30 cellular contexts compared by ENCODE assay signal in genomic region chr1:13949571-13949970, GRCh38.
A peak's percentile ranks its signal among the peaks of the same experiment; 100 is the strongest.
DNase-seq lines count a peak whose midpoint lies in the region; TF ChIP-seq lines count a peak whose summit lies in the region.
"Had no signal": no experiment of that assay in that cellular context is flagged by ENCODE, and none has a peak within 500 bp of the region (broad histone marks: within the 10 kb centered on the region; RNA-seq: fewer than 3 reads in every experiment).

No MANE protein-coding gene starts in this region.

- no peaks in the 10 kb centered on the region for H3K9me2 ChIP-seq in GM23248 (ENCODE audit: insufficient read depth)

- 0 out of 2 replicates have a peak, but pooled peaks cover 6% of the 10 kb centered on the region for H3F3A ChIP-seq in GM23248 (ENCODE audit: insufficient read depth)

- H3K27me3 ChIP-seq in GM23248 (replicated peaks; ENCODE audit: insufficient read depth): no peaks in the 10 kb centered on the region
- H3K27me3 ChIP-seq in dorsolateral prefrontal cortex: no peaks in the 10 kb centered on the region
- H3K27me3 ChIP-seq in prostate gland (replicated peaks; ENCODE audit: insufficient read depth): no peaks in the 10 kb centered on the region
- no peaks in the 10 kb centered on the region for H3K27me3 ChIP-seq in testis
- H3K27me3 ChIP-seq: BE2C, pancreas, upper lobe of right lung had no signal

- no peaks in the 10 kb centered on the region for H3K27me3 Mint-ChIP-seq in activated CD4-positive, alpha-beta memory T cell treated with anti-CD3 and anti-CD28 coated beads, Interleukin-2, amount 10 ng/mL, durations not matched to agents 7 days and 5 days
- peaks cover 4 to 5% (median 5%) of the 10 kb centered on the region in 3 donors for H3K27me3 Mint-ChIP-seq in immature natural killer cell (ENCODE audit: low read depth in 3 of 3)

- no peaks in the 10 kb centered on the region for H4K20me1 ChIP-seq in GM23248 (ENCODE audit: insufficient read depth)

- no peaks in the 10 kb centered on the region for H3K36me3 Mint-ChIP-seq in activated CD4-positive, alpha-beta memory T cell treated with anti-CD3 and anti-CD28 coated beads, Interleukin-2, amount 10 ng/mL, durations not matched to agents 7 days and 5 days (ENCODE audit: low read depth)
- H3K36me3 Mint-ChIP-seq in immature natural killer cell: no peaks in the 10 kb centered on the region
- H3K36me3 Mint-ChIP-seq: CD8-positive, alpha-beta T cell had no signal

- peak overlapping the region; percentile 16; the same call in 1 of the 2 replicates for H3K27ac ChIP-seq in GM23248
- peak overlapping the region in 34 of 59 donors; percentile 0 to 76 (median 42) for H3K27ac ChIP-seq in dorsolateral prefrontal cortex
- peak overlapping the region; percentile 19 to 47 for H3K27ac ChIP-seq in prostate gland
- H3K27ac ChIP-seq in testis: peak overlapping the region; percentile 32 to 91
- H3K27ac ChIP-seq: epithelial cell of prostate, pancreas, upper lobe of right lung had no signal

- DNase-seq in GM23248 (no peak), dorsolateral prefrontal cortex (no peak), prostate gland (ENCODE audit: low spot score) (no peak), testis (no peak), SW 1271 (lab: John Stamatoyannopoulos, UW) (no peak), immature natural killer cell (no peak)
- DNase-seq in activated CD4-positive, alpha-beta memory T cell treated with anti-CD3 and anti-CD28 coated beads, Interleukin-2, amount 10 ng/mL, durations not matched to agents 7 days and 5 days: no peak
- DNase-seq: activated CD4-positive, alpha-beta T cell treated with anti-CD3 and anti-CD28 coated beads for 4 hours; activated naive CD4-positive, alpha-beta T cell treated with anti-CD3 and anti-CD28 coated beads, Interleukin-2, amount 50 U/mL, for 16 hours; amniotic stem cell; BE2C; CD8-positive, alpha-beta T cell; effector memory CD4-positive, alpha-beta T cell; GOT3; head of caudate nucleus; HFFc6; KBM-7; mucosa of descending colon; NCI-H1105; NCI-H187; NCI-H446 treated with DMSO at 0.1 percent for 48 hours; pancreas; retina; stimulated activated CD8-positive, alpha-beta memory T cell treated with anti-CD3 and anti-CD28 coated beads, Interleukin-4, amount 100 ng/mL, for 48 hours; stimulated activated naive CD8-positive, alpha-beta T cell treated with anti-CD3 and anti-CD28 coated beads, Interleukin-15, amount 100 ng/mL, for 72 hours; upper lobe of right lung had no signal

- H3K4me3 Mint-ChIP-seq in activated CD4-positive, alpha-beta memory T cell treated with anti-CD3 and anti-CD28 coated beads, Interleukin-2, amount 10 ng/mL, durations not matched to agents 7 days and 5 days: no peak overlapping the region
- H3K4me3 Mint-ChIP-seq in immature natural killer cell: no peak overlapping the region
- H3K4me3 Mint-ChIP-seq: CD8-positive, alpha-beta T cell; HFFc6; nephron; stimulated activated naive CD8-positive, alpha-beta T cell treated with anti-CD3 and anti-CD28 coated beads, Interleukin-15, amount 100 ng/mL, for 72 hours had no signal

- TF ChIP-seq CTCF in dorsolateral prefrontal cortex (IDR thresholded peaks at IDR 0.05 in 54 of 56, conservative IDR thresholded peaks at IDR 0.05 in 2 of 56; ENCODE audit: low read depth in 1 of 56, partially characterized antibody in 56 of 56) (no peak), prostate gland (IDR thresholded peaks at IDR 0.05) (no peak), testis (IDR thresholded peaks at IDR 0.05) (no peak)

- 67 to 76% methylated on average over 4 of the region's 4 CpGs for WGBS in GM23248 (ENCODE audit: low coverage in 1 of 2, low lambda C conversion rate in 2 of 2, missing lambda C conversion rate in 2 of 2), 2 experiments
- WGBS in prostate gland: 89% methylated on average over 4 of the region's 4 CpGs
- 82 to 86% methylated on average over 4 of the region's 4 CpGs for WGBS in testis, 2 donors

- POLR2A ChIA-PET in activated CD4-positive, alpha-beta memory T cell treated with anti-CD3 and anti-CD28 coated beads, Interleukin-2, amount 10 ng/mL, durations not matched to agents 7 days and 5 days (lab: Charles Lee): no interaction called here

- H3K9ac ChIP-seq in GM23248: no peak overlapping the region

- intact Hi-C loops in dorsolateral prefrontal cortex (cut with DNase I): no loop called here
- intact Hi-C loops in prostate gland (cut with DNase I): no loop called here
- intact Hi-C loops in testis (cut with DNase I; ENCODE audit: low total_unique reads): no loop called here

- H2AFZ ChIP-seq in GM23248: no peak overlapping the region

- no peaks in the 10 kb centered on the region for H3K9me3 Mint-ChIP-seq in activated CD4-positive, alpha-beta memory T cell treated with anti-CD3 and anti-CD28 coated beads, Interleukin-2, amount 10 ng/mL, durations not matched to agents 7 days and 5 days
- H3K9me3 Mint-ChIP-seq in immature natural killer cell: no peaks in the 10 kb centered on the region
- H3K9me3 Mint-ChIP-seq: activated T-helper 2 cell treated with anti-CD3 and anti-CD28 coated beads, Interferon-gamma antibody, Interleukin-2, Interleukin-4, amounts not matched to agents 10 μg/mL and 5 μg/mL and 100 μg/mL, durations not matched to agents 14 hours and 24 hours and 36 hours; CD8-positive, alpha-beta T cell; nephron; stimulated activated naive CD8-positive, alpha-beta T cell treated with anti-CD3 and anti-CD28 coated beads, Interleukin-15, amount 100 ng/mL, for 72 hours had no signal

- TF ChIP-seq POLR2A in prostate gland (IDR thresholded peaks at IDR 0.05): no peak
- no peak for TF ChIP-seq POLR2A in testis (IDR thresholded peaks at IDR 0.05)

- CTCF ChIA-PET in activated CD4-positive, alpha-beta memory T cell treated with anti-CD3 and anti-CD28 coated beads, Interleukin-2, amount 10 ng/mL, durations not matched to agents 7 days and 5 days (lab: Charles Lee): no interaction called here

- H3K27ac Mint-ChIP-seq in activated CD4-positive, alpha-beta memory T cell treated with anti-CD3 and anti-CD28 coated beads, Interleukin-2, amount 10 ng/mL, durations not matched to agents 7 days and 5 days: no peak overlapping the region
- no peak overlapping the region for H3K27ac Mint-ChIP-seq in immature natural killer cell
- H3K27ac Mint-ChIP-seq: activated T-helper 2 cell treated with anti-CD3 and anti-CD28 coated beads, Interferon-gamma antibody, Interleukin-2, Interleukin-4, amounts not matched to agents 10 μg/mL and 5 μg/mL and 100 μg/mL, durations not matched to agents 14 hours and 24 hours and 36 hours; CD8-positive, alpha-beta T cell; HFFc6; nephron had no signal

- no peak overlapping the region for H3K4me2 ChIP-seq in GM23248 (ENCODE audit: unreplicated experiment)

- no peak overlapping the region for H3K4me3 ChIP-seq in GM23248
- no peak overlapping the region for H3K4me3 ChIP-seq in dorsolateral prefrontal cortex
- H3K4me3 ChIP-seq in prostate gland: no peak overlapping the region
- H3K4me3 ChIP-seq in testis: no peak overlapping the region
- H3K4me3 ChIP-seq: lung, mucosa of descending colon, pancreas, upper lobe of right lung had no signal

- peaks cover 8% of the 10 kb centered on the region for H3K4me1 ChIP-seq in GM23248 (ENCODE audit: insufficient read depth)
- H3K4me1 ChIP-seq in prostate gland (replicated peaks): no peaks in the 10 kb centered on the region
- H3K4me1 ChIP-seq in testis: peaks cover 6% of the 10 kb centered on the region
- H3K4me1 ChIP-seq: BE2C, pancreas, upper lobe of right lung had no signal

- H3K9me3 ChIP-seq in GM23248 (ENCODE audit: low read depth): no peaks in the 10 kb centered on the region
- no peaks in the 10 kb centered on the region for H3K9me3 ChIP-seq in prostate gland
- H3K9me3 ChIP-seq in testis: no peaks in the 10 kb centered on the region
- H3K9me3 ChIP-seq: BE2C, mucosa of descending colon, pancreas, upper lobe of right lung had no signal

- no peaks in the 10 kb centered on the region for H3K36me3 ChIP-seq in GM23248 (ENCODE audit: low read depth)
- H3K36me3 ChIP-seq in prostate gland: no peaks in the 10 kb centered on the region
- H3K36me3 ChIP-seq in testis (ENCODE audit: low read depth, missing control alignments): no peaks in the 10 kb centered on the region
- H3K36me3 ChIP-seq: BE2C, pancreas, upper lobe of right lung had no signal

- no peaks in the 10 kb centered on the region for H3K4me1 Mint-ChIP-seq in activated CD4-positive, alpha-beta memory T cell treated with anti-CD3 and anti-CD28 coated beads, Interleukin-2, amount 10 ng/mL, durations not matched to agents 7 days and 5 days
- no peaks in the 10 kb centered on the region for H3K4me1 Mint-ChIP-seq in immature natural killer cell
- H3K4me1 Mint-ChIP-seq: nephron; stimulated activated naive CD8-positive, alpha-beta T cell treated with anti-CD3 and anti-CD28 coated beads, Interleukin-15, amount 100 ng/mL, for 72 hours had no signal

- in situ Hi-C loops in GM23248 (cut with MboI): no loop called here

- H3K79me2 ChIP-seq in GM23248 (ENCODE audit: insufficient read depth): no peaks in the 10 kb centered on the region
